ENCODE assay signal across 9 cellular contexts in the genomic region with DNA sequence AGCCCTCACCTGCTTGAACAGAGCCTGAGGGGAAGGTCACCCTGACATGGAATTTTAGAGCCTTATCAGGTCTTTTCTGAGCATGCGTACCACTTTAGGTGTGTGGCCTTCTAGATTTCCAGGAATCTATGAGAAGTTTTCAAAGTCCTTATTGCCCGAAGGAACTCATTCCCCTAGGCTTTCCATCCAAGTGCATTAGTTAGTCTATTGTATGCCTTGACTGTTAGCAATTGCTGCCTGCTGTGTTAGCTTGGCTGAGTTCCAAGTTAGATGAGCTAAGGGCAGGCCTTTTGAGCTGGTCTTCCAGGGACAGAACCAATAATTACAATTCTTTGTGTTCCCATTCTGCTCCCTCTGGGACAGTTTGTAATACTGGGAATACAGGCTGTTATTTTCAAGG. TPM values are rescaled to one million over a fixed set of nuclear protein-coding genes. Genes with fewer than 3 reads are reported as not detected.
DNase-seq lines count a peak whose midpoint lies in the region; ATAC-seq and TF ChIP-seq lines count a peak whose summit lies in the region.
"Had no signal": no experiment of that assay in that cellular context is flagged by ENCODE, and none has a peak within 500 bp of the region (broad histone marks: within the 10 kb centered on the region; RNA-seq: fewer than 3 reads in every experiment).

No MANE protein-coding gene starts in this region.

- 61% methylated on average over 2 of the region's 2 CpGs for WGBS in hepatocyte (ENCODE audit: low lambda C conversion rate, missing lambda C conversion rate)
- 22 to 40% methylated on average over 2 of the region's 2 CpGs for WGBS in testis, 2 donors

- no peaks in the 10 kb centered on the region for H3K9me2 ChIP-seq in hepatocyte (replicated peaks; ENCODE audit: insufficient read depth)

- no peaks in the 10 kb centered on the region for H4K20me1 ChIP-seq in hepatocyte (ENCODE audit: insufficient read depth, poor library complexity, severe bottlenecking)

- TF ChIP-seq CTCF in hepatocyte (IDR thresholded peaks at IDR 0.05; ENCODE audit: poor library complexity) (no peak), testis (IDR thresholded peaks at IDR 0.05) (no peak)

- TF ChIP-seq POLR2A in testis (IDR thresholded peaks at IDR 0.05): no peak

- no peaks in the 10 kb centered on the region for H3K9me3 Mint-ChIP-seq in activated naive CD4-positive, alpha-beta T cell treated with anti-CD3 and anti-CD28 coated beads, Interleukin-2, amount 50 U/mL, for 72 hours

- DNase-seq in NCI-H82 (lab: John Stamatoyannopoulos, UW) (peak; percentile 56), NCI-H82 treated with DMSO at 0.1 percent for 48 hours (lab: John Stamatoyannopoulos, UW; ENCODE audit: unreplicated experiment) (no peak), amygdala (lab: John Stamatoyannopoulos, UW) (peak in 41 of 56 donors; percentile 2 to 76 (median 37)), hepatocyte (ENCODE audit: low spot score) (peak; percentile 55), testis (peak; percentile 70)
- DNase-seq in activated naive CD4-positive, alpha-beta T cell treated with anti-CD3 and anti-CD28 coated beads, Interleukin-2, amount 50 U/mL, for 72 hours (ENCODE audit: low spot score in 2 of 2): no peak

- H3K27ac Mint-ChIP-seq in activated naive CD4-positive, alpha-beta T cell treated with anti-CD3 and anti-CD28 coated beads, Interleukin-2, amount 50 U/mL, for 72 hours: no peak overlapping the region

- H3K4me1 ChIP-seq in hepatocyte (ENCODE audit: insufficient read depth): peaks cover 7% of the 10 kb centered on the region
- H3K4me1 ChIP-seq in testis: peaks cover 7% of the 10 kb centered on the region

- no peak overlapping the region for H3K4me3 ChIP-seq in hepatocyte
- H3K4me3 ChIP-seq in testis: no peak overlapping the region

- no peak overlapping the region for H3K4me2 ChIP-seq in hepatocyte
- H3K4me2 ChIP-seq: KMS-11 had no signal

- intact Hi-C loops in testis (cut with DNase I; ENCODE audit: low total_unique reads): no loop called here

- no peak overlapping the region for H2AFZ ChIP-seq in hepatocyte

- H3K79me2 ChIP-seq in hepatocyte: no peaks in the 10 kb centered on the region

- H3K36me3 ChIP-seq in hepatocyte (replicated peaks; ENCODE audit: insufficient read depth, low read depth): no peaks in the 10 kb centered on the region
- no peaks in the 10 kb centered on the region for H3K36me3 ChIP-seq in testis (ENCODE audit: low read depth, missing control alignments)

- H3K27me3 ChIP-seq in hepatocyte (no peaks in the 10 kb centered on the region), testis (no peaks in the 10 kb centered on the region)

- H3K27ac ChIP-seq in hepatocyte (no peak overlapping the region), testis (peak overlapping the region in 1 of 2 donors; percentile 0)
- H3K27ac ChIP-seq: KMS-11 had no signal

- H3K9me3 ChIP-seq in hepatocyte (ENCODE audit: low read depth) (no peaks in the 10 kb centered on the region), testis (no peaks in the 10 kb centered on the region)

- H3K36me3 Mint-ChIP-seq in activated naive CD4-positive, alpha-beta T cell treated with anti-CD3 and anti-CD28 coated beads, Interleukin-2, amount 50 U/mL, for 72 hours: no peaks in the 10 kb centered on the region

- ATAC-seq in activated naive CD4-positive, alpha-beta T cell treated with anti-CD3 and anti-CD28 coated beads, Interleukin-2, amount 50 U/mL, for 72 hours: no peak
- no peak for ATAC-seq in GM18861 (IDR thresholded peaks at IDR 0.05; ENCODE audit: unreplicated experiment)
- no peak for ATAC-seq in GM19395 (IDR thresholded peaks at IDR 0.05; ENCODE audit: unreplicated experiment)

RNA-seq across cellular contexts. Expression of a gene that starts 30.8 kb away (rescaled TPM):
- total RNA-seq in hepatocyte (55.5 and 60.2 TPM in 2 replicates), testis (10 to 100 TPM; 78.0 to 92.5 TPM)
- polyA plus RNA-seq in hepatocyte (14.4 TPM in 2 replicates), testis (ENCODE audit: insufficient read depth, low read depth, low replicate concordance) (50.5 TPM)
- 100 to 1,000 TPM in 1 of 2 donors, 10 to 100 TPM in 1; 99.0 to 111 TPM for total RNA-seq in activated naive CD4-positive, alpha-beta T cell treated with anti-CD3 and anti-CD28 coated beads, Interleukin-2, amount 50 U/mL, for 72 hours

Comparison
In these comparisons a context has a peak if more than half of its experiments do, and no peak if none do; other contexts are left out.
1. DNase-seq: peak in NCI-H82 (single experiment), amygdala (41 of 56), hepatocyte (single experiment) and testis (single experiment); none in NCI-H82 treated with DMSO at 0.1 percent for 48 hours (single experiment) and activated naive CD4-positive, alpha-beta T cell treated with anti-CD3 and anti-CD28 coated beads, Interleukin-2, amount 50 U/mL, for 72 hours (0 of 2).